ENCODE assay signal across 20 cellular contexts in genomic region chr18:52190630-52191029, GRCh38.
"Had no signal": no experiment of that assay in that cellular context is flagged by ENCODE, and none has a peak within 500 bp of the region (broad histone marks: within the 10 kb centered on the region; RNA-seq: fewer than 3 reads in every experiment).

No MANE protein-coding gene starts in this region.

- DNase-seq: activated CD4-positive, alpha-beta memory T cell treated with anti-CD3 and anti-CD28 coated beads for 36 hours; activated CD4-positive, alpha-beta T cell treated with anti-CD3 and anti-CD28 coated beads for 4 hours; activated CD4-positive, CD25-positive, alpha-beta regulatory T cell; activated effector memory CD4-positive, alpha-beta T cell treated with Interleukin-2 at 50 U/mL for 16 hours; activated naive CD4-positive, alpha-beta T cell treated with anti-CD3 and anti-CD28 coated beads for 36 hours; activated naive CD8-positive, alpha-beta T cell treated with anti-CD3 and anti-CD28 coated beads, Interleukin-2, amount 10 ng/mL, durations not matched to agents 7 days and 5 days; activated T-cell treated with anti-CD3 and anti-CD28 coated beads, Interleukin-2, amount 50 U/mL, for 72 hours; amniotic stem cell; cerebellar nuclear complex; heart left ventricle; left colon; nephron progenitor cell; posterior cingulate gyrus; right lobe of liver; small intestine; stimulated activated CD4-positive, alpha-beta T cell treated with anti-CD3 and anti-CD28 coated beads, Interleukin-2, amount 100 ng/mL, for 24 hours; stimulated activated naive CD8-positive, alpha-beta T cell treated with anti-CD3 and anti-CD28 coated beads, Interleukin-15, amount 100 ng/mL, for 72 hours; T1000 had no signal

- ATAC-seq: activated T-cell treated with anti-CD3 and anti-CD28 coated beads, Interleukin-2, amount 50 U/mL, for 72 hours; gastroesophageal sphincter; heart left ventricle; left colon; right lobe of liver; stimulated activated effector memory CD8-positive, alpha-beta T cell treated with anti-CD3 and anti-CD28 coated beads, Interleukin-12 subunit alpha, Interleukin-12 subunit beta, amount 100 ng/mL, for 72 hours; stimulated activated naive CD8-positive, alpha-beta T cell treated with anti-CD3 and anti-CD28 coated beads, Interleukin-15, amount 100 ng/mL, for 72 hours had no signal
